Comparison of ENCODE assay signal across 8 cellular contexts in the genomic region with DNA sequence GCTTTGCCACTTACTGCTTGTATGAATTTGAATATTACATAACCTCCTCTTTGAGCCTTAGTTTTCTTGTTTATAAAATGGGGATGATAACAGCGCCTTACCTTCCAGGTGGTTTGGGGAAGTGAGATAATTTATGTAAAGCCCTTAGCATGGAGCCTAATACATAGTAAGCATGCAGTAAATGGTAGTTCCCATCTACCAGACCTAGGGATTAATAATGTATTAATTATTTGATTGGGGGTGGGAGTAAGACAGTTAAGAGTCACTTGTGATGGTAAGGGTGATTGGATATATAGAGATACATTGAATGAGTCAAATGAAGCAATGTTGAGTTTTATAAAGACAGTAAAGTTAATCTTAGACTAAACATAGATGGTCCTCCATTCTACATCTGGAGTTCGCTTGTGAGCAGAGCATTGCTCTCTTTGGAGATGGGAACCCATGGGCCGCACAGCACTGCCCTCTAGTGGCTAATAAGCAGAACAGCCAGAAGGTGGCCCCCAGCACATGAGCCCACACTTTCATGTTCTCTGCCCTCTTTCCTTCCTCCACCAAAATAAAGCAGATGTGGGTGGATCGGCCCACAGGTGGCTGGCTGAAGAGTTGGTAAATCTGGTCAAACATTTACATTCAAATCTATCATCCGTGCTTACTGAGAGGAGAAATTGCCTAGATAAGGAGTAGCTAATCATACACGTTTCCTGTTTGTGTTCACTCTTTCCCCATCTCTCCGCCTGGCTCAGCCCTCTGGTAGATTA. TPM values are rescaled to one million over a fixed set of nuclear protein-coding genes. Genes with fewer than 3 reads are reported as not detected.
DNase-seq lines count a peak whose midpoint lies in the region; ATAC-seq and TF ChIP-seq lines count a peak whose summit lies in the region.

No MANE protein-coding gene starts in this region.

- ATAC-seq in GM18498 (IDR thresholded peaks at IDR 0.05; ENCODE audit: unreplicated experiment) (peak; percentile 78), HG03280 (IDR thresholded peaks at IDR 0.05; ENCODE audit: unreplicated experiment) (peak; percentile 76)

- H3K4me1 Mint-ChIP-seq in activated CD4-positive, alpha-beta T cell treated with anti-CD3 and anti-CD28 coated beads, Interleukin-2, amount 10 ng/mL, durations not matched to agents 7 days and 5 days = peaks cover 28% of the 10 kb centered on the region

- H3K27me3 ChIP-seq in A673 (replicated peaks; ENCODE audit: insufficient read depth, low read depth, low read length, poor library complexity) = no peaks in the 10 kb centered on the region
- no peaks in the 10 kb centered on the region for H3K27me3 ChIP-seq in dorsolateral prefrontal cortex

- CTCF ChIA-PET in A673 (lab: Charles Lee) = interaction anchor here (1.4 kb wide), 2 partner anchors 45 to 86 kb away, joined by 3 to 4 read pairs; no protein-coding TSS in a partner anchor
- CTCF ChIA-PET in activated CD4-positive, alpha-beta T cell treated with anti-CD3 and anti-CD28 coated beads, Interleukin-2, amount 10 ng/mL, durations not matched to agents 7 days and 5 days (lab: Charles Lee) = interaction anchor here (0.8 to 2.1 kb wide), 10 partner anchors 8 to 125 kb away, joined by 3 to 12 read pairs (median 4); a partner anchor contains a TSS

- H3K4me3 ChIP-seq in A673 (ENCODE audit: low read depth, low read length, poor library complexity, severe bottlenecking) = no peak overlapping the region
- no peak overlapping the region for H3K4me3 ChIP-seq in dorsolateral prefrontal cortex

- peak overlapping the region; percentile 62 for H3K27ac Mint-ChIP-seq in activated CD4-positive, alpha-beta T cell treated with anti-CD3 and anti-CD28 coated beads, Interleukin-2, amount 10 ng/mL, durations not matched to agents 7 days and 5 days

- no peak overlapping the region for H3K4me3 Mint-ChIP-seq in activated CD4-positive, alpha-beta T cell treated with anti-CD3 and anti-CD28 coated beads, Interleukin-2, amount 10 ng/mL, durations not matched to agents 7 days and 5 days

- POLR2A ChIA-PET in A673 (lab: Charles Lee; ENCODE audit: low non-redundant PET) = no interaction called here
- POLR2A ChIA-PET in activated CD4-positive, alpha-beta T cell treated with anti-CD3 and anti-CD28 coated beads, Interleukin-2, amount 10 ng/mL, durations not matched to agents 7 days and 5 days (lab: Charles Lee) = no interaction called here

- H3K9me3 Mint-ChIP-seq in activated CD4-positive, alpha-beta T cell treated with anti-CD3 and anti-CD28 coated beads, Interleukin-2, amount 10 ng/mL, durations not matched to agents 7 days and 5 days = no peaks in the 10 kb centered on the region

- DNase-seq in A673 (ENCODE audit: low spot score) (peak; percentile 77), NCI-H526 (lab: John Stamatoyannopoulos, UW) (peak; percentile 29 to 58), dorsolateral prefrontal cortex (peak; percentile 50 to 80 (median 66)), medulla oblongata (ENCODE audit: extremely low spot score) (peak; percentile 84)
- DNase-seq in activated CD4-positive, alpha-beta T cell treated with anti-CD3 and anti-CD28 coated beads, Interleukin-2, amount 10 ng/mL, durations not matched to agents 7 days and 5 days = peak; percentile 74
- DNase-seq in stimulated activated CD8-positive, alpha-beta memory T cell treated with anti-CD3 and anti-CD28 coated beads, Interleukin-4, amount 100 ng/mL, for 4 hours (ENCODE audit: low read depth in 2 of 2, low spot score in 1 of 2) = peak; percentile 38 to 51

- intact Hi-C loops in A673 (cut with micrococcal nuclease; ENCODE audit: unreplicated experiment) = loop anchor here (1.0 kb wide), 1 partner anchor 85 kb away; no protein-coding TSS in a partner anchor
- intact Hi-C loops in dorsolateral prefrontal cortex (cut with DNase I) = loop anchor here (2.0 to 5.0 kb wide), 2 partner anchors 73 to 85 kb away; a partner anchor contains a TSS

- TF ChIP-seq CTCF in A673 (conservative IDR thresholded peaks at IDR 0.05; ENCODE audit: low read depth, low read length) (peak; percentile 98), dorsolateral prefrontal cortex (IDR thresholded peaks at IDR 0.05 in 54 of 56, conservative IDR thresholded peaks at IDR 0.05 in 2 of 56; ENCODE audit: low read depth in 1 of 56, partially characterized antibody in 56 of 56) (peak; percentile 83 to 99 (median 96))

- H3K4me1 ChIP-seq in A673 (ENCODE audit: insufficient read depth, low read length, poor library complexity, severe bottlenecking) = peaks cover 12% of the 10 kb centered on the region

- peaks cover 63% of the 10 kb centered on the region for H3K36me3 ChIP-seq in A673 (ENCODE audit: insufficient read depth, low read length, poor library complexity, severe bottlenecking)

- peaks cover 16% of the 10 kb centered on the region for H3K36me3 Mint-ChIP-seq in activated CD4-positive, alpha-beta T cell treated with anti-CD3 and anti-CD28 coated beads, Interleukin-2, amount 10 ng/mL, durations not matched to agents 7 days and 5 days (ENCODE audit: low read depth)

- H3K27ac ChIP-seq in A673 (ENCODE audit: low read depth, low read length, poor library complexity, severe bottlenecking) (no peak overlapping the region), dorsolateral prefrontal cortex (peak overlapping the region in 1 of 59 donors; percentile 42)

- no peaks in the 10 kb centered on the region for H3K27me3 Mint-ChIP-seq in activated CD4-positive, alpha-beta T cell treated with anti-CD3 and anti-CD28 coated beads, Interleukin-2, amount 10 ng/mL, durations not matched to agents 7 days and 5 days

- no TSS peak for BruUV-seq in A673 (replicated peaks; lab: Mats Ljungman, UMichigan)

- H3K9me3 ChIP-seq in A673 (ENCODE audit: low read depth, low read length, poor library complexity, severe bottlenecking) = no peaks in the 10 kb centered on the region

RNA-seq across cellular contexts. Expression of a gene that starts 26.5 kb away (rescaled TPM):
- total RNA-seq in A673 (2021) (4.8 and 5.4 TPM in 2 replicates), dorsolateral prefrontal cortex (100 to 1,000 TPM in 3 of 120 experiments, 10 to 100 TPM in 117; 27.0 to 168 (median 54.0) TPM)
- total RNA-seq in activated CD4-positive, alpha-beta T cell treated with anti-CD3 and anti-CD28 coated beads, Interleukin-2, amount 10 ng/mL, durations not matched to agents 7 days and 5 days = 1 to 10 TPM; 5.7 to 6.9 TPM

RNA-seq across cellular contexts. Expression of a gene that starts 28.7 kb away (rescaled TPM):
- 25.5 and 27.4 TPM in 2 replicates for total RNA-seq in A673 (2021)
- total RNA-seq in activated CD4-positive, alpha-beta T cell treated with anti-CD3 and anti-CD28 coated beads, Interleukin-2, amount 10 ng/mL, durations not matched to agents 7 days and 5 days = 1 to 10 TPM; 5.5 to 5.7 TPM
- 10 to 100 TPM; 29.2 to 90.8 (median 62.6) TPM for total RNA-seq in dorsolateral prefrontal cortex
